Comparison of ENCODE assay signal across 16 cellular contexts in genomic region chr6:157539421-157539822, GRCh38.
DNase-seq lines count a peak whose midpoint lies in the region; ATAC-seq and TF ChIP-seq lines count a peak whose summit lies in the region.
"Had no signal": no experiment of that assay in that cellular context is flagged by ENCODE, and none has a peak within 500 bp of the region (broad histone marks: within the 10 kb centered on the region; RNA-seq: fewer than 3 reads in every experiment).

No MANE protein-coding gene starts in this region.

- H3K27me3 ChIP-seq in transverse colon (no peaks in the 10 kb centered on the region), tibial artery (no peaks in the 10 kb centered on the region)

- peaks cover 40% of the 10 kb centered on the region for H3K4me1 Mint-ChIP-seq in activated CD4-positive, alpha-beta T cell treated with anti-CD3 and anti-CD28 coated beads, Interleukin-2, amount 10 ng/mL, durations not matched to agents 24 days and 14 days
- peaks cover 30% of the 10 kb centered on the region for H3K4me1 Mint-ChIP-seq in T-helper 17 cell
- H3K4me1 Mint-ChIP-seq in activated naive CD8-positive, alpha-beta T cell treated with anti-CD3 and anti-CD28 coated beads for 36 hours: peaks cover 28% of the 10 kb centered on the region

- no peak overlapping the region for H3K4me3 ChIP-seq in transverse colon
- H3K4me3 ChIP-seq in tibial artery: no peak overlapping the region
- H3K4me3 ChIP-seq: skin epidermis had no signal

- TF ChIP-seq CTCF in transverse colon (IDR thresholded peaks at IDR 0.05) (no peak), tibial artery (IDR thresholded peaks at IDR 0.05) (no peak)

- H3K9me3 ChIP-seq in T-helper 17 cell (ENCODE audit: control insufficient read depth, low read length, poor library complexity, severe bottlenecking) (no peaks in the 10 kb centered on the region), transverse colon (no peaks in the 10 kb centered on the region), tibial artery (no peaks in the 10 kb centered on the region)

- H3K9me3 Mint-ChIP-seq in activated CD4-positive, alpha-beta T cell treated with anti-CD3 and anti-CD28 coated beads, Interleukin-2, amount 10 ng/mL, durations not matched to agents 24 days and 14 days: peaks cover 7% of the 10 kb centered on the region
- H3K9me3 Mint-ChIP-seq in activated naive CD8-positive, alpha-beta T cell treated with anti-CD3 and anti-CD28 coated beads for 36 hours: no peaks in the 10 kb centered on the region
- H3K9me3 Mint-ChIP-seq: activated naive CD4-positive, alpha-beta T cell treated with anti-CD3 and anti-CD28 coated beads, Interleukin-2, amount 10 ng/mL, durations not matched to agents 7 days and 5 days had no signal

- peaks cover 26% of the 10 kb centered on the region for H3K36me3 Mint-ChIP-seq in activated CD4-positive, alpha-beta T cell treated with anti-CD3 and anti-CD28 coated beads, Interleukin-2, amount 10 ng/mL, durations not matched to agents 24 days and 14 days (ENCODE audit: low read depth)
- H3K36me3 Mint-ChIP-seq in T-helper 17 cell (ENCODE audit: low read depth): peaks cover 7% of the 10 kb centered on the region
- peaks cover 3% of the 10 kb centered on the region for H3K36me3 Mint-ChIP-seq in activated naive CD8-positive, alpha-beta T cell treated with anti-CD3 and anti-CD28 coated beads for 36 hours

- intact Hi-C loops in activated CD4-positive, alpha-beta T cell treated with anti-CD3 and anti-CD28 coated beads, Interleukin-2, amount 10 ng/mL, durations not matched to agents 24 days and 14 days (cut with micrococcal nuclease): loop anchor here (5.0 kb wide), 2 partner anchors 97 to 223 kb away; no protein-coding TSS in a partner anchor
- intact Hi-C loops in left colon (cut with DNase I, micrococcal nuclease): no loop called here
- intact Hi-C loops in transverse colon (cut with DNase I; ENCODE audit: low total_unique reads): no loop called here
- intact Hi-C loops in tibial artery (cut with DNase I; ENCODE audit: low total_unique reads): no loop called here

- H3K4me3 Mint-ChIP-seq in activated CD4-positive, alpha-beta T cell treated with anti-CD3 and anti-CD28 coated beads, Interleukin-2, amount 10 ng/mL, durations not matched to agents 24 days and 14 days: no peak overlapping the region
- H3K4me3 Mint-ChIP-seq in T-helper 17 cell: no peak overlapping the region
- H3K4me3 Mint-ChIP-seq in activated naive CD8-positive, alpha-beta T cell treated with anti-CD3 and anti-CD28 coated beads for 36 hours: no peak overlapping the region
- H3K4me3 Mint-ChIP-seq: activated naive CD4-positive, alpha-beta T cell treated with anti-CD3 and anti-CD28 coated beads, Interleukin-2, amount 10 ng/mL, durations not matched to agents 7 days and 5 days; WTC11 had no signal

- H3K4me1 ChIP-seq in transverse colon (peaks cover 7 to 40% (median 19%) of the 10 kb centered on the region in 4 donors), tibial artery (peaks cover 0 to 21% (median 7%) of the 10 kb centered on the region in 4 donors)

- 41 to 58% methylated on average over 2 to 10 of the region's 10 CpGs for whole genome bisulfite sequencing in transverse colon (ENCODE audit: low coverage in 1 of 2), 2 donors

- H3K36me3 ChIP-seq in transverse colon (no peaks in the 10 kb centered on the region), tibial artery (peaks cover 0 to 20% (median 18%) of the 10 kb centered on the region in 3 donors)

- in situ Hi-C loops in transverse colon (cut with MboI; ENCODE audit: low pct_ligation_motif_present in 1 of 4, low pct_unique_long_range_greater_than_20kb in 1 of 4, low sequenced_read_pairs in 3 of 4): no loop called here

- ATAC-seq in T-helper 17 cell (no peak), left colon (peak; percentile 46), GM21717 (IDR thresholded peaks at IDR 0.05; ENCODE audit: unreplicated experiment) (no peak)
- ATAC-seq: HCT116, left cardiac atrium, WTC11 had no signal

- TF ChIP-seq EP300 in transverse colon (IDR thresholded peaks at IDR 0.05; ENCODE audit: low read depth): no peak

- peak overlapping the region in 3 of 4 donors; percentile 20 to 47 (median 32) for H3K27ac ChIP-seq in transverse colon
- H3K27ac ChIP-seq in tibial artery: no peak overlapping the region
- H3K27ac ChIP-seq: skin epidermis had no signal

- no peak for TF ChIP-seq POLR2A in transverse colon (IDR thresholded peaks at IDR 0.05)

- H3K27me3 Mint-ChIP-seq in activated CD4-positive, alpha-beta T cell treated with anti-CD3 and anti-CD28 coated beads, Interleukin-2, amount 10 ng/mL, durations not matched to agents 24 days and 14 days: peaks cover 6% of the 10 kb centered on the region
- H3K27me3 Mint-ChIP-seq in T-helper 17 cell: no peaks in the 10 kb centered on the region
- H3K27me3 Mint-ChIP-seq in activated naive CD8-positive, alpha-beta T cell treated with anti-CD3 and anti-CD28 coated beads for 36 hours: peaks cover 4% of the 10 kb centered on the region
- H3K27me3 Mint-ChIP-seq: CD4-positive, alpha-beta memory T cell had no signal

- H3K27ac Mint-ChIP-seq in activated CD4-positive, alpha-beta T cell treated with anti-CD3 and anti-CD28 coated beads, Interleukin-2, amount 10 ng/mL, durations not matched to agents 24 days and 14 days: peak overlapping the region; percentile 12
- peak overlapping the region; percentile 93 for H3K27ac Mint-ChIP-seq in T-helper 17 cell
- no peak overlapping the region for H3K27ac Mint-ChIP-seq in activated naive CD8-positive, alpha-beta T cell treated with anti-CD3 and anti-CD28 coated beads for 36 hours
- H3K27ac Mint-ChIP-seq: activated naive CD4-positive, alpha-beta T cell treated with anti-CD3 and anti-CD28 coated beads, Interleukin-2, amount 10 ng/mL, durations not matched to agents 7 days and 5 days; WTC11 had no signal

- DNase-seq in activated CD4-positive, alpha-beta T cell treated with anti-CD3 and anti-CD28 coated beads, Interleukin-2, amount 10 ng/mL, durations not matched to agents 24 days and 14 days: no peak
- no peak for DNase-seq in activated CD4-positive, alpha-beta T cell treated with anti-CD3 and anti-CD28 coated beads, Interleukin-2, amount 50 U/mL, for 48 hours
- no peak for DNase-seq in T-helper 17 cell
- DNase-seq in left colon: no peak
- DNase-seq in transverse colon: no peak
- no peak for DNase-seq in tibial artery
- no peak for DNase-seq in activated naive CD8-positive, alpha-beta T cell treated with anti-CD3 and anti-CD28 coated beads for 36 hours
- DNase-seq: activated naive CD4-positive, alpha-beta T cell treated with anti-CD3 and anti-CD28 coated beads, Interleukin-2, amount 10 ng/mL, durations not matched to agents 7 days and 5 days; CD4-positive, alpha-beta memory T cell; left cardiac atrium; NCI-H1436; trophoblast cell had no signal

Comparison
In these comparisons a context has a peak if more than half of its experiments do, and no peak if none do; other contexts are left out.
1. H3K27ac ChIP-seq: peak in transverse colon (3 of 4); none in tibial artery (0 of 2).